15 cellular contexts compared by ENCODE assay signal in genomic region chr1:221693087-221693486, GRCh38. TPM values are rescaled to one million over a fixed set of nuclear protein-coding genes. Genes with fewer than 3 reads are reported as not detected.
A peak's percentile ranks its signal among the peaks of the same experiment; 100 is the strongest.
DNase-seq lines count a peak whose midpoint lies in the region; ATAC-seq and TF ChIP-seq lines count a peak whose summit lies in the region.
"Had no signal": no experiment of that assay in that cellular context is flagged by ENCODE, and none has a peak within 500 bp of the region (broad histone marks: within the 10 kb centered on the region; RNA-seq: fewer than 3 reads in every experiment).

No MANE protein-coding gene starts in this region.

- no CpG with 5 or more reads among the region's 2 CpGs for whole genome bisulfite sequencing in H9 (ENCODE audit: extremely low coverage, insufficient read length, low lambda C conversion rate)

- no peak overlapping the region for H3K4ac ChIP-seq in H9 (ENCODE audit: low read depth, low read length)

- H3K4me1 ChIP-seq in CD8-positive, alpha-beta T cell (ENCODE audit: insufficient read depth, low read length), result no peaks in the 10 kb centered on the region
- H3K4me1 ChIP-seq in H9 (ENCODE audit: insufficient read depth, low read length) (no peaks in the 10 kb centered on the region), PC-9 (replicated peaks; ENCODE audit: insufficient read depth) (no peaks in the 10 kb centered on the region)

- no peak overlapping the region for H2BK12ac ChIP-seq in H9 (ENCODE audit: insufficient read length, low read depth, low read length)

- H4K20me1 ChIP-seq in H9 (ENCODE audit: control insufficient read depth, insufficient read depth, insufficient read length) (no peaks in the 10 kb centered on the region), PC-9 (ENCODE audit: insufficient read depth) (no peaks in the 10 kb centered on the region)

- H2BK5ac ChIP-seq in H9 (ENCODE audit: insufficient read length, low read length), result no peak overlapping the region

- H2AK5ac ChIP-seq in H9 (ENCODE audit: insufficient read length, low read length), result no peak overlapping the region

- intact Hi-C loops in CD8-positive, alpha-beta T cell (cut with DNase I, micrococcal nuclease), result no loop called here
- intact Hi-C loops in PC-9 (cut with micrococcal nuclease; ENCODE audit: unreplicated experiment), result no loop called here

- no peaks in the 10 kb centered on the region for H3K79me1 ChIP-seq in H9 (ENCODE audit: insufficient read depth, low read depth, low read length, poor library complexity, severe bottlenecking)

- H3K23ac ChIP-seq in H9 (ENCODE audit: insufficient read length, low read depth, low read length), result no peak overlapping the region

- no peaks in the 10 kb centered on the region for H3K27me3 Mint-ChIP-seq in CD8-positive, alpha-beta T cell (ENCODE audit: low read depth)
- no peaks in the 10 kb centered on the region for H3K27me3 Mint-ChIP-seq in H9 (ENCODE audit: low read depth)
- H3K27me3 Mint-ChIP-seq: activated B cell treated with CpG ODN at 0.5 μM for 24 hours, IgD-negative memory B cell, progenitor cell of endocrine pancreas had no signal

- no peak overlapping the region for H2BK20ac ChIP-seq in H9 (ENCODE audit: low read depth, low read length, poor library complexity, severe bottlenecking)

- H3K27me3 ChIP-seq in CD8-positive, alpha-beta T cell (ENCODE audit: insufficient read depth, low read length), result no peaks in the 10 kb centered on the region
- H3K27me3 ChIP-seq in H9 (ENCODE audit: insufficient read depth, low read length) (no peaks in the 10 kb centered on the region), PC-9 (ENCODE audit: insufficient read depth, low read depth) (no peaks in the 10 kb centered on the region)

- no peaks in the 10 kb centered on the region for H3K36me3 ChIP-seq in CD8-positive, alpha-beta T cell (ENCODE audit: insufficient read depth, low read length)
- no peaks in the 10 kb centered on the region for H3K36me3 ChIP-seq in PC-9 (ENCODE audit: low read depth)

- H4K91ac ChIP-seq in H9 (ENCODE audit: insufficient read length, low read depth, low read length), result no peak overlapping the region

- no peaks in the 10 kb centered on the region for H3K36me3 Mint-ChIP-seq in CD8-positive, alpha-beta T cell
- no peaks in the 10 kb centered on the region; a peak in 1 of 7 replicates for H3K36me3 Mint-ChIP-seq in H9 (ENCODE audit: insufficient read depth in 1 of 3, low read depth in 3 of 3)
- H3K36me3 Mint-ChIP-seq: IgD-negative memory B cell had no signal

- CTCF ChIA-PET in CD8-positive, alpha-beta T cell (lab: Charles Lee), result no interaction called here
- CTCF ChIA-PET in PC-9 (lab: Charles Lee), result no interaction called here

- POLR2A ChIA-PET in CD8-positive, alpha-beta T cell (lab: Charles Lee), result no interaction called here
- POLR2A ChIA-PET in PC-9 (lab: Charles Lee; ENCODE audit: unreplicated experiment), result no interaction called here

- H3K79me2 ChIP-seq in H9 (ENCODE audit: insufficient read depth, low read length) (no peaks in the 10 kb centered on the region), PC-9 (ENCODE audit: low read depth) (no peaks in the 10 kb centered on the region)

- H3K14ac ChIP-seq in H9 (ENCODE audit: insufficient read depth, low read length), result no peak overlapping the region

- peaks cover 6% of the 10 kb centered on the region for H3K4me1 Mint-ChIP-seq in CD8-positive, alpha-beta T cell (ENCODE audit: low read depth)
- 0 out of 4 replicates have a peak, but pooled peaks cover 0 to 3% of the 10 kb centered on the region in 2 experiments for H3K4me1 Mint-ChIP-seq in H9
- H3K4me1 Mint-ChIP-seq: IgD-negative memory B cell had no signal

- H3K23me2 ChIP-seq in H9 (ENCODE audit: insufficient read length, low read depth, low read length, poor library complexity, severe bottlenecking), result no peaks in the 10 kb centered on the region

- H3K9me3 Mint-ChIP-seq in CD8-positive, alpha-beta T cell, result no peaks in the 10 kb centered on the region
- H3K9me3 Mint-ChIP-seq in H9, result peaks cover 0 to 3% of the 10 kb centered on the region in 2 experiments; a peak in 2 of 5 replicates
- H3K9me3 Mint-ChIP-seq: activated B cell treated with CpG ODN at 0.5 μM for 24 hours, IgD-negative memory B cell had no signal

- no peak for DNase-seq in CD8-positive, alpha-beta T cell
- DNase-seq in H9 (no peak), PC-9 (no peak), iPS-NIHi11 (ENCODE audit: low spot score) (peak; percentile 11), NCI-H2081 treated with DMSO at 0.1 percent for 48 hours (lab: John Stamatoyannopoulos, UW) (no peak), NCI-H2196 treated with DMSO at 0.1 percent for 48 hours (lab: John Stamatoyannopoulos, UW; ENCODE audit: unreplicated experiment) (no peak)
- DNase-seq in activated CD4-positive, alpha-beta T cell treated with anti-CD3 and anti-CD28 coated beads, Interleukin-2, amount 50 U/mL, for 1 hour, result no peak
- DNase-seq: activated B cell treated with CpG ODN at 0.5 μM for 24 hours; activated naive CD4-positive, alpha-beta T cell; GF-D8; hippocampal formation had no signal

- H2BK120ac ChIP-seq in H9 (ENCODE audit: low read depth, low read length, poor library complexity, severe bottlenecking), result no peak overlapping the region

- no peaks in the 10 kb centered on the region for H3K9me3 ChIP-seq in CD8-positive, alpha-beta T cell (ENCODE audit: low read length)
- H3K9me3 ChIP-seq in H9 (ENCODE audit: control insufficient read depth, low read depth, low read length) (no peaks in the 10 kb centered on the region), PC-9 (ENCODE audit: insufficient read depth, low read depth) (no peaks in the 10 kb centered on the region)

- no TSS peak for BruUV-seq in PC-9 (replicated peaks; lab: Mats Ljungman, UMichigan)

- TF ChIP-seq CTCF in CD8-positive, alpha-beta T cell (IDR thresholded peaks at IDR 0.05), result no peak
- TF ChIP-seq CTCF in H9 (conservative IDR thresholded peaks at IDR 0.05) (peak; percentile 57), PC-9 (conservative IDR thresholded peaks at IDR 0.05) (peak; percentile 40; the same call in 1 of the 2 replicates)

- no peak overlapping the region for H3K4me2 ChIP-seq in H9 (ENCODE audit: insufficient read depth, insufficient read length, low read length)
- H3K4me2 ChIP-seq in PC-9, result no peak overlapping the region

- no peaks in the 10 kb centered on the region for H3F3A ChIP-seq in PC-9 (ENCODE audit: insufficient read depth, low read depth)

- no peak overlapping the region for H3K9ac ChIP-seq in H9 (ENCODE audit: extremely low read depth, insufficient read length, low read length)

- peak; percentile 26 for ATAC-seq in CD8-positive, alpha-beta T cell
- ATAC-seq: esophagus mucosa had no signal

- no peak overlapping the region for H2BK15ac ChIP-seq in H9 (ENCODE audit: low read depth, low read length)

- no peak overlapping the region for H3K56ac ChIP-seq in H9 (ENCODE audit: insufficient read length, low read depth, low read length)

- H3K9me2 ChIP-seq in PC-9 (ENCODE audit: insufficient read depth), result no peaks in the 10 kb centered on the region

- no peak overlapping the region for H3K4me3 Mint-ChIP-seq in CD8-positive, alpha-beta T cell
- no peak overlapping the region for H3K4me3 Mint-ChIP-seq in H9
- H3K4me3 Mint-ChIP-seq: activated B cell treated with CpG ODN at 0.5 μM for 24 hours, IgD-negative memory B cell had no signal

- no peak overlapping the region for H3K18ac ChIP-seq in H9 (ENCODE audit: insufficient read length, low read depth, low read length)

- H3T11ph ChIP-seq in H9 (ENCODE audit: low read length), result no peak overlapping the region

- H3K27ac Mint-ChIP-seq in CD8-positive, alpha-beta T cell, result no peak overlapping the region
- no peak overlapping the region for H3K27ac Mint-ChIP-seq in H9
- H3K27ac Mint-ChIP-seq: activated B cell treated with CpG ODN at 0.5 μM for 24 hours, IgD-negative memory B cell, progenitor cell of endocrine pancreas had no signal

- H2AFZ ChIP-seq in H9 (ENCODE audit: low read length) (no peak overlapping the region), PC-9 (no peak overlapping the region)

- no peak overlapping the region for H4K8ac ChIP-seq in H9 (replicated peaks; ENCODE audit: insufficient read length, low read depth, low read length)

- H3K4me3 ChIP-seq in CD8-positive, alpha-beta T cell (ENCODE audit: low read depth, low read length), result no peak overlapping the region
- H3K4me3 ChIP-seq in PC-9, result no peak overlapping the region
- H3K4me3 ChIP-seq: coronary artery had no signal

- H4K5ac ChIP-seq in H9 (ENCODE audit: insufficient read length, low read depth, low read length), result no peak overlapping the region

- H3K27ac ChIP-seq in CD8-positive, alpha-beta T cell (ENCODE audit: low read depth, low read length), result no peak overlapping the region
- H3K27ac ChIP-seq in H9 (ENCODE audit: insufficient read length, low read depth, low read length) (no peak overlapping the region), PC-9 (no peak overlapping the region)
- H3K27ac ChIP-seq: coronary artery had no signal

RNA-seq across cellular contexts. Expression of gene DUSP10, which starts 48.8 kb away (rescaled TPM):
- 10 to 100 TPM; 63.0 to 64.3 TPM for total RNA-seq in CD8-positive, alpha-beta T cell
- total RNA-seq in H9 (2021) (2.0 and 3.2 TPM in 2 replicates), PC-9 (2021) (7.0 and 8.7 TPM in 2 replicates)
